Comparison of ENCODE assay signal across 1 cellular context in the genomic region with DNA sequence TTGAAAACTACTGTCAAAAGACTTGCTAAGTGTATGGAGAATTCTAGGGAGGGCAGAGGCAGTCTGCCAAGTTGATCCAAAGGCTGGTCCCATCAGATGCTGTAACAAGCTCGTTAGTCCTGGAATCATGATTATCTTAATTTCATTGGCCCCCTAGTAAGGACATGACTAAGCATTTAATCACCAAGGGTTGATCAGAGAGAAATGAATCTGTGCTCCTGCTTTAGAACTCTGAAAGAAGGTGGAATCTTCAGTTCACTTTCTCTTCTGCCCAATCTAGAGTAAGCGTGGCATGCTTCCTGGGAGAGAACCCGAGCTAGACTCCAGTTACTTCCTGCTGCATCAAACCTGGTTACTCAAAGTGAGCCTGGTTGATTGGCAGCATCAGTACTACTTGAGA.
TF ChIP-seq lines count a peak whose summit lies in the region.

No MANE protein-coding gene starts in this region.

TF ChIP-seq in GM23338, 12 proteins besides CTCF, POLR2A, EP300 and RAD21 (continued from another document):
- TF ChIP-seq, protein P1, sequence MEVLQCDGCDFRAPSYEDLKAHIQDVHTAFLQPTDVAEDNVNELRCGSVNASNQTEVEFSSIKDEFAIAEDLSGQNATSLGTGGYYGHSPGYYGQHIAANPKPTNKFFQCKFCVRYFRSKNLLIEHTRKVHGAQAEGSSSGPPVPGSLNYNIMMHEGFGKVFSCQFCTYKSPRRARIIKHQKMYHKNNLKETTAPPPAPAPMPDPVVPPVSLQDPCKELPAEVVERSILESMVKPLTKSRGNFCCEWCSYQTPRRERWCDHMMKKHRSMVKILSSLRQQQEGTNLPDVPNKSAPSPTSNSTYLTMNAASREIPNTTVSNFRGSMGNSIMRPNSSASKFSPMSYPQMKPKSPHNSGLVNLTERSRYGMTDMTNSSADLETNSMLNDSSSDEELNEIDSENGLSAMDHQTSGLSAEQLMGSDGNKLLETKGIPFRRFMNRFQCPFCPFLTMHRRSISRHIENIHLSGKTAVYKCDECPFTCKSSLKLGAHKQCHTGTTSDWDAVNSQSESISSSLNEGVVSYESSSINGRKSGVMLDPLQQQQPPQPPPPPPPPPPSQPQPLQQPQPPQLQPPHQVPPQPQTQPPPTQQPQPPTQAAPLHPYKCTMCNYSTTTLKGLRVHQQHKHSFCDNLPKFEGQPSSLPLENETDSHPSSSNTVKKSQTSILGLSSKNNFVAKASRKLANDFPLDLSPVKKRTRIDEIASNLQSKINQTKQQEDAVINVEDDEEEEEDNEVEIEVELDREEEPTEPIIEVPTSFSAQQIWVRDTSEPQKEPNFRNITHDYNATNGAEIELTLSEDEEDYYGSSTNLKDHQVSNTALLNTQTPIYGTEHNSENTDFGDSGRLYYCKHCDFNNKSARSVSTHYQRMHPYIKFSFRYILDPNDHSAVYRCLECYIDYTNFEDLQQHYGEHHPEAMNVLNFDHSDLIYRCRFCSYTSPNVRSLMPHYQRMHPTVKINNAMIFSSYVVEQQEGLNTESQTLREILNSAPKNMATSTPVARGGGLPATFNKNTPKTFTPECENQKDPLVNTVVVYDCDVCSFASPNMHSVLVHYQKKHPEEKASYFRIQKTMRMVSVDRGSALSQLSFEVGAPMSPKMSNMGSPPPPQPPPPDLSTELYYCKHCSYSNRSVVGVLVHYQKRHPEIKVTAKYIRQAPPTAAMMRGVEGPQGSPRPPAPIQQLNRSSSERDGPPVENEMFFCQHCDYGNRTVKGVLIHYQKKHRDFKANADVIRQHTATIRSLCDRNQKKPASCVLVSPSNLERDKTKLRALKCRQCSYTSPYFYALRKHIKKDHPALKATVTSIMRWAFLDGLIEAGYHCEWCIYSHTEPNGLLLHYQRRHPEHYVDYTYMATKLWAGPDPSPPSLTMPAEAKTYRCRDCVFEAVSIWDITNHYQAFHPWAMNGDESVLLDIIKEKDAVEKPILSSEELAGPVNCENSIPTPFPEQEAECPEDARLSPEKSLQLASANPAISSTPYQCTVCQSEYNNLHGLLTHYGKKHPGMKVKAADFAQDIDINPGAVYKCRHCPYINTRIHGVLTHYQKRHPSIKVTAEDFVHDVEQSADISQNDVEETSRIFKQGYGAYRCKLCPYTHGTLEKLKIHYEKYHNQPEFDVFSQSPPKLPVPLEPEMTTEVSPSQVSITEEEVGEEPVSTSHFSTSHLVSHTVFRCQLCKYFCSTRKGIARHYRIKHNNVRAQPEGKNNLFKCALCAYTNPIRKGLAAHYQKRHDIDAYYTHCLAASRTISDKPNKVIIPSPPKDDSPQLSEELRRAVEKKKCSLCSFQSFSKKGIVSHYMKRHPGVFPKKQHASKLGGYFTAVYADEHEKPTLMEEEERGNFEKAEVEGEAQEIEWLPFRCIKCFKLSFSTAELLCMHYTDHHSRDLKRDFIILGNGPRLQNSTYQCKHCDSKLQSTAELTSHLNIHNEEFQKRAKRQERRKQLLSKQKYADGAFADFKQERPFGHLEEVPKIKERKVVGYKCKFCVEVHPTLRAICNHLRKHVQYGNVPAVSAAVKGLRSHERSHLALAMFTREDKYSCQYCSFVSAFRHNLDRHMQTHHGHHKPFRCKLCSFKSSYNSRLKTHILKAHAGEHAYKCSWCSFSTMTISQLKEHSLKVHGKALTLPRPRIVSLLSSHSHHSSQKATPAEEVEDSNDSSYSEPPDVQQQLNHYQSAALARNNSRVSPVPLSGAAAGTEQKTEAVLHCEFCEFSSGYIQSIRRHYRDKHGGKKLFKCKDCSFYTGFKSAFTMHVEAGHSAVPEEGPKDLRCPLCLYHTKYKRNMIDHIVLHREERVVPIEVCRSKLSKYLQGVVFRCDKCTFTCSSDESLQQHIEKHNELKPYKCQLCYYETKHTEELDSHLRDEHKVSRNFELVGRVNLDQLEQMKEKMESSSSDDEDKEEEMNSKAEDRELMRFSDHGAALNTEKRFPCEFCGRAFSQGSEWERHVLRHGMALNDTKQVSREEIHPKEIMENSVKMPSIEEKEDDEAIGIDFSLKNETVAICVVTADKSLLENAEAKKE (CRISPR knock-in tag; IDR thresholded peaks at IDR 0.05) = no peak
- TF ChIP-seq POLR2AphosphoS5 (IDR thresholded peaks at IDR 0.05; ENCODE audit: low read depth) = no peak
- TF ChIP-seq EZH2phosphoT487 (IDR thresholded peaks at IDR 0.05; ENCODE audit: unreplicated experiment) = no peak
- TF ChIP-seq, protein P2, sequence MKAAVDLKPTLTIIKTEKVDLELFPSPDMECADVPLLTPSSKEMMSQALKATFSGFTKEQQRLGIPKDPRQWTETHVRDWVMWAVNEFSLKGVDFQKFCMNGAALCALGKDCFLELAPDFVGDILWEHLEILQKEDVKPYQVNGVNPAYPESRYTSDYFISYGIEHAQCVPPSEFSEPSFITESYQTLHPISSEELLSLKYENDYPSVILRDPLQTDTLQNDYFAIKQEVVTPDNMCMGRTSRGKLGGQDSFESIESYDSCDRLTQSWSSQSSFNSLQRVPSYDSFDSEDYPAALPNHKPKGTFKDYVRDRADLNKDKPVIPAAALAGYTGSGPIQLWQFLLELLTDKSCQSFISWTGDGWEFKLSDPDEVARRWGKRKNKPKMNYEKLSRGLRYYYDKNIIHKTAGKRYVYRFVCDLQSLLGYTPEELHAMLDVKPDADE (IDR thresholded peaks at IDR 0.05) = no peak
- TF ChIP-seq, protein P3, sequence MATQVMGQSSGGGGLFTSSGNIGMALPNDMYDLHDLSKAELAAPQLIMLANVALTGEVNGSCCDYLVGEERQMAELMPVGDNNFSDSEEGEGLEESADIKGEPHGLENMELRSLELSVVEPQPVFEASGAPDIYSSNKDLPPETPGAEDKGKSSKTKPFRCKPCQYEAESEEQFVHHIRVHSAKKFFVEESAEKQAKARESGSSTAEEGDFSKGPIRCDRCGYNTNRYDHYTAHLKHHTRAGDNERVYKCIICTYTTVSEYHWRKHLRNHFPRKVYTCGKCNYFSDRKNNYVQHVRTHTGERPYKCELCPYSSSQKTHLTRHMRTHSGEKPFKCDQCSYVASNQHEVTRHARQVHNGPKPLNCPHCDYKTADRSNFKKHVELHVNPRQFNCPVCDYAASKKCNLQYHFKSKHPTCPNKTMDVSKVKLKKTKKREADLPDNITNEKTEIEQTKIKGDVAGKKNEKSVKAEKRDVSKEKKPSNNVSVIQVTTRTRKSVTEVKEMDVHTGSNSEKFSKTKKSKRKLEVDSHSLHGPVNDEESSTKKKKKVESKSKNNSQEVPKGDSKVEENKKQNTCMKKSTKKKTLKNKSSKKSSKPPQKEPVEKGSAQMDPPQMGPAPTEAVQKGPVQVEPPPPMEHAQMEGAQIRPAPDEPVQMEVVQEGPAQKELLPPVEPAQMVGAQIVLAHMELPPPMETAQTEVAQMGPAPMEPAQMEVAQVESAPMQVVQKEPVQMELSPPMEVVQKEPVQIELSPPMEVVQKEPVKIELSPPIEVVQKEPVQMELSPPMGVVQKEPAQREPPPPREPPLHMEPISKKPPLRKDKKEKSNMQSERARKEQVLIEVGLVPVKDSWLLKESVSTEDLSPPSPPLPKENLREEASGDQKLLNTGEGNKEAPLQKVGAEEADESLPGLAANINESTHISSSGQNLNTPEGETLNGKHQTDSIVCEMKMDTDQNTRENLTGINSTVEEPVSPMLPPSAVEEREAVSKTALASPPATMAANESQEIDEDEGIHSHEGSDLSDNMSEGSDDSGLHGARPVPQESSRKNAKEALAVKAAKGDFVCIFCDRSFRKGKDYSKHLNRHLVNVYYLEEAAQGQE (IDR thresholded peaks at IDR 0.05; ENCODE audit: unreplicated experiment) = no peak
- TF ChIP-seq CREB1 (CRISPR knock-in tag; IDR thresholded peaks at IDR 0.05; ENCODE audit: low read depth) = no peak
- TF ChIP-seq ZNF331 (CRISPR knock-in tag; IDR thresholded peaks at IDR 0.05; ENCODE audit: low read depth) = no peak
- TF ChIP-seq STAT1 (IDR thresholded peaks at IDR 0.05; ENCODE audit: unreplicated experiment) = no peak
